In the genomic region with DNA sequence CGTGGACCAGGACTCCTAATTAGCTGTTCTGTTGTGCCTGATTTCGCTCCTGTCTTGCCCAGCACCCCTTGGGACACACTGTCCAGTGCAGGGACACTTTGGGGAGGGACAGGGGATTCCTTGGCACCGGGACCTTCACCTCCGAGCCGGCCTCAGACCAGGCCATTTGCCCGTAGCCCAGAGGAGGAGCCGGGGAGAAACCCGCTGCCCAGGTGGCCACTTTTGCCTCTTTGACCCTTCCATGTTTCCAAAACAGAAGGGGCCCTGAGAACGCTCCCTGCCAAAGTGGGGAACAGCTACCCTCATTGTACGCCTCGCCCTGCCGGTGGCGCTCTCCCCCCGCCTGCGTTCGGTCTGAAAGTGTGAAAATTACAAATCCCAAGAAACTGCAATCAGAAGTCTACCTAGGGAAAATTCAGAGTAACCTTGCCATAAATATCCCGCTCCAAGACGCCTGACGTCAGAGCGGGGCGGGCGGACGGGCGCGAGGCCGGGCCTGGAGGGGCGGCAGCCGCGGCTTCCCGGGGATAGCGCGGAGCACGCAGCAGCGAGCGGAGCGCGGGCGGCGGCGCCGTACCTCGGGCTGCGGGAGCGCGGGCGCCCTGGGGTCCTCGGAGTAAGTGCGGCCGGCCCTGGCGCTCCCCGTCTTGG, we compare ENCODE assay signal across 9 cellular contexts. TPM values are rescaled to one million over a fixed set of nuclear protein-coding genes. Genes with fewer than 3 reads are reported as not detected.
DNase-seq lines count a peak whose midpoint lies in the region; ATAC-seq and TF ChIP-seq lines count a peak whose summit lies in the region.
"Had no signal": no experiment of that assay in that cellular context is flagged by ENCODE, and none has a peak within 500 bp of the region (broad histone marks: within the 10 kb centered on the region; RNA-seq: fewer than 3 reads in every experiment).

DAAM2 (plus strand) TSS at position 527 of the 651 bp plus-strand sequence. CDS start 63,927 bp downstream, outside the sequence.

- H3K4me1 Mint-ChIP-seq in brain = peaks cover 33% of the 10 kb centered on the region

- no peak for ATAC-seq in GM19324 (IDR thresholded peaks at IDR 0.05; ENCODE audit: low FRiP score, unreplicated experiment)

- H3K36me3 Mint-ChIP-seq in brain = no peaks in the 10 kb centered on the region

- H3K27me3 Mint-ChIP-seq in brain = peaks cover 28% of the 10 kb centered on the region

- TF ChIP-seq CTCF in brain (conservative IDR thresholded peaks at IDR 0.05) = peak in 1 of 2 experiments; percentile 9

- H3K9me3 ChIP-seq in skeletal muscle tissue (ENCODE audit: control insufficient read depth in 3 of 3, low read length in 3 of 3) = no peaks in the 10 kb centered on the region

- DNase-seq in DMS79 treated with DMSO at 0.1 percent for 48 hours (lab: John Stamatoyannopoulos, UW) (peak; percentile 38), DMS79 (lab: John Stamatoyannopoulos, UW) (no peak), iris pigment epithelial cell (ENCODE audit: low read depth) (peak; percentile 32)
- DNase-seq in activated CD8-positive, alpha-beta memory T cell treated with anti-CD3 and anti-CD28 coated beads, Interleukin-2, amount 50 U/mL, for 48 hours = no peak
- no peak for DNase-seq in activated CD4-positive, CD25-positive, alpha-beta regulatory T cell treated with anti-CD3 and anti-CD28 coated beads, Interleukin-2, amount 50 U/mL, for 72 hours

- peak within 1 kb of the TSS; percentile 39 to 76 (median 54) for H3K27ac Mint-ChIP-seq in brain

- H3K36me3 ChIP-seq in skeletal muscle tissue (ENCODE audit: control insufficient read depth in 3 of 3, insufficient read depth in 3 of 3, low read length in 3 of 3) = no peaks in the 10 kb centered on the region

- no peaks in the 10 kb centered on the region for H3K27me3 ChIP-seq in skeletal muscle tissue (ENCODE audit: control insufficient read depth in 3 of 3, insufficient read depth in 3 of 3, low read length in 3 of 3)

- H3K9ac ChIP-seq in skeletal muscle tissue (ENCODE audit: low read depth in 1 of 3, low read length in 3 of 3) = peak within 1 kb of the TSS; percentile 77 to 90 (median 79)

- peak within 1 kb of the TSS; percentile 79 to 89 (median 86) for H3K4me3 Mint-ChIP-seq in brain

- no peaks in the 10 kb centered on the region for H3K9me3 Mint-ChIP-seq in brain

- peak within 1 kb of the TSS; percentile 74 to 83 (median 75) for H3K4me3 ChIP-seq in skeletal muscle tissue (ENCODE audit: low read length in 3 of 3)

- peaks cover 10 to 13% (median 13%) of the 10 kb centered on the region in 3 donors for H3K4me1 ChIP-seq in skeletal muscle tissue (ENCODE audit: control insufficient read depth in 3 of 3, insufficient read depth in 3 of 3, low read length in 3 of 3)

- H3K27ac ChIP-seq in skeletal muscle tissue (ENCODE audit: low read depth, low read length) = peak within 1 kb of the TSS; percentile 66

RNA-seq across cellular contexts. Expression of gene DAAM2, which starts in this region (rescaled TPM):
- polyA plus RNA-seq in brain (ENCODE audit: insufficient read depth, low read depth, low replicate concordance) = 63.4 TPM
- total RNA-seq in skeletal muscle tissue = 31.8 TPM
- total RNA-seq: T-helper 2 cell treated with Interferon-gamma antibody and Interleukin-4, amounts not matched to agents 100 ng/mL and 5 ng/mL, for 36 hours had no signal

Comparison
In these comparisons a context has a peak if more than half of its experiments do, and no peak if none do; other contexts are left out.
1. DNase-seq: peak in DMS79 treated with DMSO at 0.1 percent for 48 hours (single experiment) and iris pigment epithelial cell (single experiment); none in DMS79 (single experiment), activated CD8-positive, alpha-beta memory T cell treated with anti-CD3 and anti-CD28 coated beads, Interleukin-2, amount 50 U/mL, for 48 hours (single experiment) and activated CD4-positive, CD25-positive, alpha-beta regulatory T cell treated with anti-CD3 and anti-CD28 coated beads, Interleukin-2, amount 50 U/mL, for 72 hours (single experiment).